ENCODE assay signal across 1 cellular context in the genomic region with DNA sequence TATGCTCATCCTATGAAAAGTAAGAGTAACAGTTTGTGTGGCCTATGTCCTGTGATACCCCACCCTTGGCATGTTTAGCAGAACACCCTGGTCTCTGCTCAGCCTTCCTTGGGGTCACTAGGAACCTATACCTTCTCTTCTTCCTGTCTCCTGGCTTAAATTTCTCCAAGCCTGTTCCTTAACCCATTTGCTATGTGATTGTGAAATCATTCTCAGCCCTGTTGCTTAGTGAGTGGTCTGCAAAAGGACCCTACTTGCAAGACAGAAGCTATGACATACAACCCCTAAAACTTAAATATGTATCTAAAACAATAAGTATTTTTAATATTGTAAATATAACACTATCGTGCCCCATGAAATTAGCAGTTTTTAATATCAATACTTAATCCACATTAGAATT.
TF ChIP-seq lines count a peak whose summit lies in the region.

No MANE protein-coding gene starts in this region.

TF ChIP-seq in GM23338, 12 proteins besides CTCF, POLR2A, EP300 and RAD21 (continued from another document):
- TF ChIP-seq, protein P1, sequence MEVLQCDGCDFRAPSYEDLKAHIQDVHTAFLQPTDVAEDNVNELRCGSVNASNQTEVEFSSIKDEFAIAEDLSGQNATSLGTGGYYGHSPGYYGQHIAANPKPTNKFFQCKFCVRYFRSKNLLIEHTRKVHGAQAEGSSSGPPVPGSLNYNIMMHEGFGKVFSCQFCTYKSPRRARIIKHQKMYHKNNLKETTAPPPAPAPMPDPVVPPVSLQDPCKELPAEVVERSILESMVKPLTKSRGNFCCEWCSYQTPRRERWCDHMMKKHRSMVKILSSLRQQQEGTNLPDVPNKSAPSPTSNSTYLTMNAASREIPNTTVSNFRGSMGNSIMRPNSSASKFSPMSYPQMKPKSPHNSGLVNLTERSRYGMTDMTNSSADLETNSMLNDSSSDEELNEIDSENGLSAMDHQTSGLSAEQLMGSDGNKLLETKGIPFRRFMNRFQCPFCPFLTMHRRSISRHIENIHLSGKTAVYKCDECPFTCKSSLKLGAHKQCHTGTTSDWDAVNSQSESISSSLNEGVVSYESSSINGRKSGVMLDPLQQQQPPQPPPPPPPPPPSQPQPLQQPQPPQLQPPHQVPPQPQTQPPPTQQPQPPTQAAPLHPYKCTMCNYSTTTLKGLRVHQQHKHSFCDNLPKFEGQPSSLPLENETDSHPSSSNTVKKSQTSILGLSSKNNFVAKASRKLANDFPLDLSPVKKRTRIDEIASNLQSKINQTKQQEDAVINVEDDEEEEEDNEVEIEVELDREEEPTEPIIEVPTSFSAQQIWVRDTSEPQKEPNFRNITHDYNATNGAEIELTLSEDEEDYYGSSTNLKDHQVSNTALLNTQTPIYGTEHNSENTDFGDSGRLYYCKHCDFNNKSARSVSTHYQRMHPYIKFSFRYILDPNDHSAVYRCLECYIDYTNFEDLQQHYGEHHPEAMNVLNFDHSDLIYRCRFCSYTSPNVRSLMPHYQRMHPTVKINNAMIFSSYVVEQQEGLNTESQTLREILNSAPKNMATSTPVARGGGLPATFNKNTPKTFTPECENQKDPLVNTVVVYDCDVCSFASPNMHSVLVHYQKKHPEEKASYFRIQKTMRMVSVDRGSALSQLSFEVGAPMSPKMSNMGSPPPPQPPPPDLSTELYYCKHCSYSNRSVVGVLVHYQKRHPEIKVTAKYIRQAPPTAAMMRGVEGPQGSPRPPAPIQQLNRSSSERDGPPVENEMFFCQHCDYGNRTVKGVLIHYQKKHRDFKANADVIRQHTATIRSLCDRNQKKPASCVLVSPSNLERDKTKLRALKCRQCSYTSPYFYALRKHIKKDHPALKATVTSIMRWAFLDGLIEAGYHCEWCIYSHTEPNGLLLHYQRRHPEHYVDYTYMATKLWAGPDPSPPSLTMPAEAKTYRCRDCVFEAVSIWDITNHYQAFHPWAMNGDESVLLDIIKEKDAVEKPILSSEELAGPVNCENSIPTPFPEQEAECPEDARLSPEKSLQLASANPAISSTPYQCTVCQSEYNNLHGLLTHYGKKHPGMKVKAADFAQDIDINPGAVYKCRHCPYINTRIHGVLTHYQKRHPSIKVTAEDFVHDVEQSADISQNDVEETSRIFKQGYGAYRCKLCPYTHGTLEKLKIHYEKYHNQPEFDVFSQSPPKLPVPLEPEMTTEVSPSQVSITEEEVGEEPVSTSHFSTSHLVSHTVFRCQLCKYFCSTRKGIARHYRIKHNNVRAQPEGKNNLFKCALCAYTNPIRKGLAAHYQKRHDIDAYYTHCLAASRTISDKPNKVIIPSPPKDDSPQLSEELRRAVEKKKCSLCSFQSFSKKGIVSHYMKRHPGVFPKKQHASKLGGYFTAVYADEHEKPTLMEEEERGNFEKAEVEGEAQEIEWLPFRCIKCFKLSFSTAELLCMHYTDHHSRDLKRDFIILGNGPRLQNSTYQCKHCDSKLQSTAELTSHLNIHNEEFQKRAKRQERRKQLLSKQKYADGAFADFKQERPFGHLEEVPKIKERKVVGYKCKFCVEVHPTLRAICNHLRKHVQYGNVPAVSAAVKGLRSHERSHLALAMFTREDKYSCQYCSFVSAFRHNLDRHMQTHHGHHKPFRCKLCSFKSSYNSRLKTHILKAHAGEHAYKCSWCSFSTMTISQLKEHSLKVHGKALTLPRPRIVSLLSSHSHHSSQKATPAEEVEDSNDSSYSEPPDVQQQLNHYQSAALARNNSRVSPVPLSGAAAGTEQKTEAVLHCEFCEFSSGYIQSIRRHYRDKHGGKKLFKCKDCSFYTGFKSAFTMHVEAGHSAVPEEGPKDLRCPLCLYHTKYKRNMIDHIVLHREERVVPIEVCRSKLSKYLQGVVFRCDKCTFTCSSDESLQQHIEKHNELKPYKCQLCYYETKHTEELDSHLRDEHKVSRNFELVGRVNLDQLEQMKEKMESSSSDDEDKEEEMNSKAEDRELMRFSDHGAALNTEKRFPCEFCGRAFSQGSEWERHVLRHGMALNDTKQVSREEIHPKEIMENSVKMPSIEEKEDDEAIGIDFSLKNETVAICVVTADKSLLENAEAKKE (CRISPR knock-in tag; IDR thresholded peaks at IDR 0.05): no peak
- TF ChIP-seq POLR2AphosphoS5 (IDR thresholded peaks at IDR 0.05; ENCODE audit: low read depth): no peak
- TF ChIP-seq ETS1 (IDR thresholded peaks at IDR 0.05): no peak
- TF ChIP-seq ZNF331 (CRISPR knock-in tag; IDR thresholded peaks at IDR 0.05; ENCODE audit: low read depth): no peak
- TF ChIP-seq JUNB (IDR thresholded peaks at IDR 0.05; ENCODE audit: unreplicated experiment): no peak
- no peak for TF ChIP-seq NANOG (IDR thresholded peaks at IDR 0.05; ENCODE audit: borderline replicate concordance)
- TF ChIP-seq CREB1 (CRISPR knock-in tag; IDR thresholded peaks at IDR 0.05; ENCODE audit: low read depth): no peak
- no peak for TF ChIP-seq STAT1 (IDR thresholded peaks at IDR 0.05; ENCODE audit: unreplicated experiment)
- TF ChIP-seq EZH2 (IDR thresholded peaks at IDR 0.05; ENCODE audit: low read depth, unreplicated experiment): no peak
- TF ChIP-seq EZH2phosphoT487 (IDR thresholded peaks at IDR 0.05; ENCODE audit: unreplicated experiment): no peak
- TF ChIP-seq ZNF114 (CRISPR knock-in tag; IDR thresholded peaks at IDR 0.05): no peak
TF ChIP-seq in GM23338: peak in this region for 0.
